Comparison of ENCODE assay signal across 13 cellular contexts in the genomic region with DNA sequence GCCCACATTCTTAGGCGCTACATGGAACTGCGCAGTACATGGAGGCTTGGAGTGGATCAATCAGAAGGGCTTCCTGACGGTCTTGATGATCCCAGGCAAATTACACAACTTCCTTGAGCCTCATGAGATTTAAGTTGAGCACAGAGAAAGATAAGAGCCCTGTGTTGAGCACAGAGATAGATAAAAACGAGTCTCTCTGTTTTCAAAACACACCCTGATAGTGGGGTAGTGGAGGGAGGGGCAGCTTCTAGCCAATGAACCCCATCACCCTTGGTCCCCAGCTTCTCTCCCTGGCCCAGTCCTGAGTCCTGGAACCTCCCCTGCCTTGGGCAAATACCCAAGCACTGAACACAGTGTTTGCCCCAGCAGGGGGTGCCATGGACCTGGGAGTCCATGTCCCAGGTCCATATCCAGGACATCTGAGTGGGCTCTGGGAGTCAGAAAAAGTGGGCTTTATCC. TPM values are rescaled to one million over a fixed set of nuclear protein-coding genes. Genes with fewer than 3 reads are reported as not detected.
DNase-seq lines count a peak whose midpoint lies in the region; ATAC-seq, FAIRE-seq and TF ChIP-seq lines count a peak whose summit lies in the region.
"Had no signal": no experiment of that assay in that cellular context is flagged by ENCODE, and none has a peak within 500 bp of the region (broad histone marks: within the 10 kb centered on the region; RNA-seq: fewer than 3 reads in every experiment).

No MANE protein-coding gene starts in this region.

- no peak overlapping the region for H4K91ac ChIP-seq in mesenchymal stem cell (ENCODE audit: low read length)

- TF ChIP-seq POLR2A in A549 (IDR thresholded peaks at IDR 0.05; ENCODE audit: low read length) (no peak), erythroblast (IDR thresholded peaks at IDR 0.05; ENCODE audit: low read length) (no peak)

- no peak overlapping the region for H2AFZ ChIP-seq in mesenchymal stem cell (ENCODE audit: low read depth, low read length)

- H3K4me3 ChIP-seq in A549 (no peak overlapping the region), GM06990 (replicated peaks; ENCODE audit: low read depth, low read length) (no peak overlapping the region), mesenchymal stem cell (ENCODE audit: insufficient read depth in 1 of 2, low read depth in 1 of 2, low read length in 2 of 2) (no peak overlapping the region)
- H3K4me3 ChIP-seq: right atrium auricular region had no signal

- H3K9me3 ChIP-seq in A549 (no peaks in the 10 kb centered on the region), mesenchymal stem cell (ENCODE audit: control insufficient read depth, low read length) (no peaks in the 10 kb centered on the region)
- H3K9me3 ChIP-seq: right atrium auricular region had no signal

- POLR2A ChIA-PET in A549 (lab: Yijun Ruan, JAX): no interaction called here

- H3K79me1 ChIP-seq in mesenchymal stem cell (replicated peaks; ENCODE audit: low read length, poor library complexity, severe bottlenecking): no peaks in the 10 kb centered on the region

- CTCF ChIA-PET in A549 (lab: Yijun Ruan, JAX): interaction anchor here (0.9 to 3.0 kb wide), 6 partner anchors 8 to 798 kb away, joined by 3 to 8 read pairs (median 4); no protein-coding TSS in a partner anchor

- H2BK15ac ChIP-seq in mesenchymal stem cell (ENCODE audit: low read depth, poor library complexity, severe bottlenecking): no peak overlapping the region

- peaks cover 13% of the 10 kb centered on the region; the same call in 1 of the 3 replicates for H3K4me1 ChIP-seq in A549
- peaks cover 11% of the 10 kb centered on the region for H3K4me1 ChIP-seq in mesenchymal stem cell (ENCODE audit: control insufficient read depth, insufficient read depth, low read depth, low read length)
- H3K4me1 ChIP-seq: right atrium auricular region had no signal

- H3K27ac ChIP-seq in A549: no peak overlapping the region
- H3K27ac ChIP-seq in mesenchymal stem cell (ENCODE audit: low read length, poor library complexity, severe bottlenecking): no peak overlapping the region
- H3K27ac ChIP-seq: right atrium auricular region had no signal

- H3K27me3 ChIP-seq in GM06990 (replicated peaks; ENCODE audit: control insufficient read depth, insufficient read depth, low read length): no peaks in the 10 kb centered on the region
- peaks cover 34% of the 10 kb centered on the region in 2 experiments for H3K27me3 ChIP-seq in mesenchymal stem cell (ENCODE audit: control insufficient read depth in 1 of 2, insufficient read depth in 1 of 2, low read length in 2 of 2)

- H2BK5ac ChIP-seq in mesenchymal stem cell (ENCODE audit: low read depth, low read length, poor library complexity, severe bottlenecking): no peak overlapping the region

- TF ChIP-seq CTCF in A549 (IDR thresholded peaks at IDR 0.05) (peak; percentile 15; the same call in 1 of the 3 replicates), GM06990 (IDR thresholded peaks at IDR 0.05; ENCODE audit: insufficient read depth, low read length, poor library complexity, severe bottlenecking) (peak; percentile 38)

- no peaks in the 10 kb centered on the region for H3K36me3 ChIP-seq in GM06990 (ENCODE audit: control insufficient read depth, insufficient read depth, low read length)
- no peaks in the 10 kb centered on the region for H3K36me3 ChIP-seq in mesenchymal stem cell (ENCODE audit: control insufficient read depth in 1 of 2, insufficient read depth in 2 of 2, low read depth in 1 of 2, low read length in 2 of 2)
- H3K36me3 ChIP-seq: right atrium auricular region had no signal

- no peak overlapping the region for H3K9ac ChIP-seq in mesenchymal stem cell (ENCODE audit: low read length)

- H2BK12ac ChIP-seq in mesenchymal stem cell (ENCODE audit: low read length in 2 of 2): no peak overlapping the region

- no peak for FAIRE-seq in A549 (lab: Jason Lieb, UNC)

- H3K4me2 ChIP-seq in A549: no peak overlapping the region
- H3K4me2 ChIP-seq in mesenchymal stem cell (ENCODE audit: low read length, poor library complexity, severe bottlenecking): no peak overlapping the region

- H3K14ac ChIP-seq in mesenchymal stem cell (ENCODE audit: low read length in 2 of 2): no peak overlapping the region

- peak; percentile 27 to 54; a peak in 3 of 5 replicates for TF ChIP-seq RAD21 in A549 (conservative IDR thresholded peaks at IDR 0.05 in 1 of 2, IDR thresholded peaks at IDR 0.05 in 1 of 2)

- H2BK120ac ChIP-seq in mesenchymal stem cell (ENCODE audit: low read depth, low read length): no peak overlapping the region

- no peak overlapping the region for H3K4ac ChIP-seq in mesenchymal stem cell (ENCODE audit: low read depth in 1 of 2, low read length in 2 of 2)

- no peak overlapping the region for H2AK5ac ChIP-seq in mesenchymal stem cell (ENCODE audit: low read length, severe bottlenecking)

- H4K8ac ChIP-seq in mesenchymal stem cell (ENCODE audit: low read length): no peak overlapping the region

- DNase-seq in A549 (ENCODE audit: low read depth in 1 of 2, low spot score in 1 of 2) (peak in 1 of 2 experiments; percentile 28), GM06990 (ENCODE audit: extremely low read depth, insufficient read length) (no peak), OCI-M1 (lab: John Stamatoyannopoulos, UW) (peak; percentile 57), erythroblast (lab: John Stamatoyannopoulos, UW) (peak; percentile 79 to 93), mesenchymal stem cell (no peak), NCI-H2227 treated with DMSO at 0.1 percent for 48 hours (lab: John Stamatoyannopoulos, UW) (no peak)
- no peak for DNase-seq in activated CD4-positive, CD25-positive, alpha-beta regulatory T cell (lab: John Stamatoyannopoulos, UW)
- DNase-seq: activated CD8-positive, alpha-beta memory T cell treated with anti-CD3 and anti-CD28 coated beads, Interleukin-2, amount 50 U/mL, for 48 hours; DMS153; NCI-H1092 treated with DMSO at 0.1 percent for 48 hours; SIG-M5 had no signal

- H3K18ac ChIP-seq in mesenchymal stem cell (ENCODE audit: low read depth in 1 of 2, low read length in 2 of 2): no peak overlapping the region

- ATAC-seq in A549 (peak in 1 of 2 experiments; percentile 50; a peak in 2 of 6 replicates), HG03378 (IDR thresholded peaks at IDR 0.05; ENCODE audit: unreplicated experiment) (no peak)

- 63% methylated on average over 4 of the region's 4 CpGs for WGBS in A549 (ENCODE audit: missing lambda C conversion rate)
- WGBS in mesenchymal stem cell: 92% methylated on average over 3 of the region's 4 CpGs

- no peak overlapping the region for H3K23ac ChIP-seq in mesenchymal stem cell (ENCODE audit: low read length in 2 of 2)

- TF ChIP-seq EP300 in A549 (IDR thresholded peaks at IDR 0.05): no peak

TF ChIP-seq in A549, 52 proteins besides CTCF, POLR2A, EP300 and RAD21:
- TF ChIP-seq HOXA7 (CRISPR knock-in tag; IDR thresholded peaks at IDR 0.05) (no peak), HEYL (CRISPR knock-in tag; IDR thresholded peaks at IDR 0.05) (no peak), PHF8 (IDR thresholded peaks at IDR 0.05; ENCODE audit: borderline replicate concordance, low read depth) (no peak), EHMT2 (IDR thresholded peaks at IDR 0.05; ENCODE audit: low read depth) (no peak), GATA3 (IDR thresholded peaks at IDR 0.05; ENCODE audit: borderline replicate concordance) (no peak), JUN (IDR thresholded peaks at IDR 0.05) (no peak), MYC (IDR thresholded peaks at IDR 0.05; ENCODE audit: borderline replicate concordance, low read length) (no peak), MAFK (IDR thresholded peaks at IDR 0.05; ENCODE audit: partially characterized antibody) (no peak), KDM1A (IDR thresholded peaks at IDR 0.05; ENCODE audit: low read depth) (no peak), SREBF2 (IDR thresholded peaks at IDR 0.05) (no peak), ESRRA (IDR thresholded peaks at IDR 0.05; ENCODE audit: borderline replicate concordance, low read length) (no peak), MAZ (IDR thresholded peaks at IDR 0.05; ENCODE audit: borderline replicate concordance, low read depth, low read length) (no peak)

RNA-seq across cellular contexts. Expression of gene POU3F1, which starts 9.1 kb away (rescaled TPM):
- polyA plus RNA-seq in A549 (2011; rRNA removed) (not detected in 2 replicates), A549 (2017; fragmentation: RNase III; extraction: RNeasy Plus Mini Kit Qiagen cat#74134 plus additional on column Dnase treatment) (not detected in 3 replicates)
- not detected in 2 replicates for polyA plus RNA-seq in A549 (2012; cell fraction: cytosol; rRNA removed)
- polyA plus RNA-seq in A549 (2012; cell fraction: nucleus; rRNA removed): 0.09 TPM in 1 of 2 replicates, not detected in the other
- polyA minus RNA-seq in A549 (2011; rRNA and poly(A)+ RNA removed): not detected in 2 replicates
- not detected for polyA plus RNA-seq in mesenchymal stem cell (2013, experiment 1 of 2)
- polyA plus RNA-seq in mesenchymal stem cell (2013, experiment 2 of 2): 0.01 TPM

RNA-seq across cellular contexts. Expression of gene UTP11, which starts 25.0 kb away (rescaled TPM):
- polyA plus RNA-seq in A549 (2011; rRNA removed) (27.0 and 37.6 TPM in 2 replicates), A549 (2017; fragmentation: RNase III; extraction: RNeasy Plus Mini Kit Qiagen cat#74134 plus additional on column Dnase treatment) (43.1 to 53.1 TPM (median 44.8 TPM) in 3 replicates)
- polyA plus RNA-seq in A549 (2012; cell fraction: cytosol; rRNA removed): 15.3 and 16.7 TPM in 2 replicates
- polyA plus RNA-seq in A549 (2012; cell fraction: nucleus; rRNA removed): 5.9 and 11.9 TPM in 2 replicates
- 7.3 and 10.5 TPM in 2 replicates for polyA minus RNA-seq in A549 (2011; rRNA and poly(A)+ RNA removed)
- 60.0 TPM for polyA plus RNA-seq in mesenchymal stem cell (2013, experiment 1 of 2)
- 63.6 TPM for polyA plus RNA-seq in mesenchymal stem cell (2013, experiment 2 of 2)

RNA-seq across cellular contexts. Expression of gene FHL3, which starts 32.2 kb away (rescaled TPM):
- polyA plus RNA-seq in A549 (2011; rRNA removed): 1.4 and 2.0 TPM in 2 replicates
- 3.1 and 4.4 TPM in 2 replicates for polyA plus RNA-seq in A549 (2012; cell fraction: cytosol; rRNA removed)
- 5.0 and 6.4 TPM in 2 replicates for polyA plus RNA-seq in A549 (2012; cell fraction: nucleus; rRNA removed)
- 4.3 to 5.9 TPM (median 5.4 TPM) in 3 replicates for polyA plus RNA-seq in A549 (2017; fragmentation: RNase III; extraction: RNeasy Plus Mini Kit Qiagen cat#74134 plus additional on column Dnase treatment)
- polyA minus RNA-seq in A549 (2011; rRNA and poly(A)+ RNA removed): 4.4 and 4.6 TPM in 2 replicates
- 54.7 TPM for polyA plus RNA-seq in mesenchymal stem cell (2013, experiment 1 of 2)
- 53.0 TPM for polyA plus RNA-seq in mesenchymal stem cell (2013, experiment 2 of 2)

RNA-seq across cellular contexts. Expression of gene SF3A3, which starts 47.7 kb away (rescaled TPM):
- polyA plus RNA-seq in A549 (2011; rRNA removed): 53.5 and 62.6 TPM in 2 replicates
- 21.8 and 24.7 TPM in 2 replicates for polyA plus RNA-seq in A549 (2012; cell fraction: cytosol; rRNA removed)
- 10.9 and 15.5 TPM in 2 replicates for polyA plus RNA-seq in A549 (2012; cell fraction: nucleus; rRNA removed)
- polyA plus RNA-seq in A549 (2017; fragmentation: RNase III; extraction: RNeasy Plus Mini Kit Qiagen cat#74134 plus additional on column Dnase treatment): 99.2 to 101 TPM (median 101 TPM) in 3 replicates
- polyA minus RNA-seq in A549 (2011; rRNA and poly(A)+ RNA removed): 18.5 and 23.7 TPM in 2 replicates
- 34.6 TPM for polyA plus RNA-seq in mesenchymal stem cell (2013, experiment 1 of 2)
- 33.6 TPM for polyA plus RNA-seq in mesenchymal stem cell (2013, experiment 2 of 2)

Comparison
In these comparisons a context has a peak if more than half of its experiments do, and no peak if none do; other contexts are left out.
1. DNase-seq: peak in OCI-M1 (single experiment) and erythroblast (2 of 2); none in GM06990 (single experiment), mesenchymal stem cell (single experiment), activated CD4-positive, CD25-positive, alpha-beta regulatory T cell (0 of 4) and NCI-H2227 treated with DMSO at 0.1 percent for 48 hours (single experiment).